ENCODE assay signal across 12 cellular contexts in the genomic region with DNA sequence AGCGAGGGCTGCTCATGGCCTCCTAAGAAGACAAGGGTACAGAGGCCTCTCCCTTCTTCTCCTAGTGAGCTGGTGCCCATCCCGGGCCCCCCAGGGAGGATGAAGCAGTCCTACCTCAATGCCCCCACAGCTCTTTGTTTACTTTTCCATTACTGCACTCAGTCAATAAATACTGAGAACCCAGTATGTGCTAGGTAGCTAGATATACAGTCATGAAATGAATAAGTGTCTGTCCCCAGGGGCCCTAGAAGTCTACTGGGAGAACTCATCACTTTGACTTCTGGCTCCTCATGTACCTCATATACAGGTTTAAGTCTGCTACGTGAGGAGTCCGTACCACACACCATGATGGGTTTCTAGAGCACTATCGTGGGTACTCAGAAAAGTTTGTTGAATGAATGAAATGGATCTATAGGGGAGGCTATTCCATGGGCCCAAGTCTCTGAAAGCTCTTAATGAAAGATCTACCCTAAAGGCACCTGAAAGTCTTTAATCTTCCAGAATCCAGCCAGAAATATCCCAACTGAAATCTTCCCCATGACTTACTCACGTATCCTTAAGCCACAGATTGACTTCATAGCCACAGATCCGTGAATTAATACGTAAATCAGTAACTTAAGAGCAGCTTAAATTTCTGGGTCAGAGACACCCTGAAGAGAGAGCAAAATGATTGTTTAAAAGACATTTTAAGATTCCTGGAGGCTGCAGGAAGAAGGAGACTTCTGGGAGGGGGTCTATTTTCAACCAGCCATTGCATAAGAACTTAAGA.
"Had no signal": no experiment of that assay in that cellular context is flagged by ENCODE, and none has a peak within 500 bp of the region (broad histone marks: within the 10 kb centered on the region; RNA-seq: fewer than 3 reads in every experiment).

No MANE protein-coding gene starts in this region.

- H3K9me3 ChIP-seq: adrenal gland, sigmoid colon had no signal

- DNase-seq: activated CD4-positive, alpha-beta T cell treated with anti-CD3 and anti-CD28 coated beads, Interleukin-2, amount 50 U/mL, for 4 hours; activated CD4-positive, CD25-positive, alpha-beta regulatory T cell treated with anti-CD3 and anti-CD28 coated beads, Interleukin-2, amount 50 U/mL, for 72 hours; activated naive CD4-positive, alpha-beta T cell treated with anti-CD3 and anti-CD28 coated beads, Interleukin-2, amount 50 U/mL, for 16 hours; activated T-cell treated with anti-CD3 and anti-CD28 coated beads, Interleukin-2, amount 50 U/mL, for 1 hour; adrenal gland; cerebellar nuclear complex; effector memory CD8-positive, alpha-beta T cell; kidney; sigmoid colon; stimulated activated CD4-positive, alpha-beta T cell treated with anti-CD3 and anti-CD28 coated beads, Interleukin-12 subunit alpha, Interleukin-12 subunit beta, amount 100 ng/mL, for 4 hours had no signal

- H3K27me3 ChIP-seq: adrenal gland, hepatocyte, sigmoid colon had no signal

- FAIRE-seq: kidney had no signal

- H3K27ac ChIP-seq: adrenal gland, epithelial cell of prostate, hepatocyte, sigmoid colon had no signal

- H3K4me1 ChIP-seq: adrenal gland, sigmoid colon had no signal

- ATAC-seq: effector memory CD8-positive, alpha-beta T cell had no signal

- H3K36me3 ChIP-seq: adrenal gland, sigmoid colon had no signal

- H3K4me3 ChIP-seq: adrenal gland, hepatocyte, sigmoid colon had no signal
